In genomic region chr9:121200346-121200745, GRCh38 we compare ENCODE assay signal across 8 cellular contexts. TPM values are rescaled to one million over a fixed set of nuclear protein-coding genes. Genes with fewer than 3 reads are reported as not detected.
DNase-seq lines count a peak whose midpoint lies in the region; TF ChIP-seq lines count a peak whose summit lies in the region.

No MANE protein-coding gene starts in this region.

- 7 to 9% methylated on average over 4 of the region's 4 CpGs for WGBS in esophagus squamous epithelium, 2 donors
- WGBS in prostate gland, result 7% methylated on average over 4 of the region's 4 CpGs

- H3K9me3 ChIP-seq in Peyer's patch (no peaks in the 10 kb centered on the region), esophagus squamous epithelium (no peaks in the 10 kb centered on the region), prostate gland (no peaks in the 10 kb centered on the region)

- TF ChIP-seq CTCF in GM06990 (IDR thresholded peaks at IDR 0.05; ENCODE audit: insufficient read depth, low read length, poor library complexity, severe bottlenecking) (no peak), Peyer's patch (IDR thresholded peaks at IDR 0.05) (no peak), esophagus squamous epithelium (IDR thresholded peaks at IDR 0.05) (no peak), prostate gland (IDR thresholded peaks at IDR 0.05) (no peak)

- intact Hi-C loops in esophagus squamous epithelium (cut with DNase I), result no loop called here
- intact Hi-C loops in prostate gland (cut with DNase I), result no loop called here

- DNase-seq in GM06990 (ENCODE audit: extremely low read depth, insufficient read length) (no peak), Peyer's patch (no peak), esophagus squamous epithelium (lab: John Stamatoyannopoulos, UW) (no peak), prostate gland (ENCODE audit: low spot score) (no peak), hypothalamus (lab: John Stamatoyannopoulos, UW) (no peak), cerebellum (ENCODE audit: low spot score) (no peak), NCI-H1048 (lab: John Stamatoyannopoulos, UW) (no peak), caudate nucleus (lab: John Stamatoyannopoulos, UW) (no peak)

- H3K27ac ChIP-seq in Peyer's patch (peak overlapping the region; percentile 91 to 98 (median 94)), esophagus squamous epithelium (peak overlapping the region; percentile 97 to 98 (median 98)), prostate gland (peak overlapping the region in 1 of 2 donors; percentile 97), caudate nucleus (ENCODE audit: low read depth, low read length) (no peak overlapping the region)

- peaks cover 0 to 53% (median 17%) of the 10 kb centered on the region in 4 donors for H3K4me1 ChIP-seq in Peyer's patch
- peaks cover 25 to 65% (median 33%) of the 10 kb centered on the region in 3 donors for H3K4me1 ChIP-seq in esophagus squamous epithelium
- H3K4me1 ChIP-seq in prostate gland (replicated peaks), result peaks cover 6% of the 10 kb centered on the region

- H3K27me3 ChIP-seq in GM06990 (replicated peaks; ENCODE audit: control insufficient read depth, insufficient read depth, low read length) (no peaks in the 10 kb centered on the region), Peyer's patch (no peaks in the 10 kb centered on the region), esophagus squamous epithelium (no peaks in the 10 kb centered on the region), prostate gland (replicated peaks; ENCODE audit: insufficient read depth) (no peaks in the 10 kb centered on the region)

- H3K4me3 ChIP-seq in GM06990 (replicated peaks; ENCODE audit: low read depth, low read length) (peak overlapping the region; percentile 98), Peyer's patch (peak overlapping the region; percentile 89 to 94 (median 92)), esophagus squamous epithelium (peak overlapping the region; percentile 72 to 93 (median 93)), prostate gland (peak overlapping the region; percentile 94 to 95)

- TF ChIP-seq POLR2A in Peyer's patch (IDR thresholded peaks at IDR 0.05), result no peak
- no peak for TF ChIP-seq POLR2A in esophagus squamous epithelium (IDR thresholded peaks at IDR 0.05)
- TF ChIP-seq POLR2A in prostate gland (IDR thresholded peaks at IDR 0.05), result no peak

- no peaks in the 10 kb centered on the region for H3K36me3 ChIP-seq in GM06990 (ENCODE audit: control insufficient read depth, insufficient read depth, low read length)
- H3K36me3 ChIP-seq in Peyer's patch, result no peaks in the 10 kb centered on the region
- no peaks in the 10 kb centered on the region for H3K36me3 ChIP-seq in esophagus squamous epithelium
- no peaks in the 10 kb centered on the region for H3K36me3 ChIP-seq in prostate gland

RNA-seq across cellular contexts. Expression of gene RAB14, which starts 1.3 kb away (rescaled TPM):
- total RNA-seq in Peyer's patch (10 to 100 TPM; 26.2 to 54.1 (median 33.8) TPM), esophagus squamous epithelium (10 to 100 TPM; 36.7 to 56.5 (median 42.8) TPM), prostate gland (10 to 100 TPM; 42.9 TPM), cerebellum (48.6 TPM)
